Comparison of ENCODE assay signal across 35 cellular contexts in the genomic region with DNA sequence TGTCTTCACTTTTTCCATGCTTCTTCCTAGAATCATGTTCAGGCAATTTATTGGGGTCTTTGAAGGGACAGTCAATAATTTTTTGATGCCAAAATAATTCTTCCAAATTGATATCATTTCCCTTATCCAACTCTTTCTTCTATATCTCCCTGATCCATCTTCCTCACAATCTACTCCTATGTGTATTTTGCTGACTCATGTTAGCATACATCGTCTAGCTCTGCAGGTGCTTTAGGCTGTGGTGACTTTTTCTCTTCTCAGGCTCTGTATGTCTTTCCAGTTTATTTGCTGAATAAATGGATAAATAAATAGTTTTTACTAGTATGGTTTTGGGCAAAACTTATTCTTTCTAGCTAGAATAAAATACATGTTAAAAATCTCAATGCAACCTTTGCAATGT.
"Had no signal": no experiment of that assay in that cellular context is flagged by ENCODE, and none has a peak within 500 bp of the region (broad histone marks: within the 10 kb centered on the region; RNA-seq: fewer than 3 reads in every experiment).

No MANE protein-coding gene starts in this region.

- H3K36me3 Mint-ChIP-seq: activated CD8-positive, alpha-beta memory T cell treated with anti-CD3 and anti-CD28 coated beads, Interleukin-2, amount 10 ng/mL, durations not matched to agents 7 days and 5 days; activated naive CD4-positive, alpha-beta T cell treated with anti-CD3 and anti-CD28 coated beads, Interleukin-2, amount 50 U/mL, for 72 hours; stimulated activated memory B cell treated with anti-CD40 and anti-IgM and Interleukin-4, amounts not matched to agents 10 μg/mL and 1 μg/mL and 100 μg/mL, for 72 hours; type B pancreatic cell had no signal

- H3K4me1 ChIP-seq: esophagus squamous epithelium, prostate gland, uterus had no signal

- H3K27me3 ChIP-seq: esophagus squamous epithelium, neutrophil, ovary, sigmoid colon, uterus had no signal

- H3K36me3 ChIP-seq: esophagus squamous epithelium, neutrophil, ovary, prostate gland, sigmoid colon, uterus had no signal

- H3K4me3 Mint-ChIP-seq: activated CD4-positive, alpha-beta T cell treated with anti-CD3 and anti-CD28 coated beads for 36 hours; activated CD8-positive, alpha-beta memory T cell treated with anti-CD3 and anti-CD28 coated beads, Interleukin-2, amount 10 ng/mL, durations not matched to agents 7 days and 5 days; activated CD8-positive, alpha-beta T cell treated with anti-CD3 and anti-CD28 coated beads, Interleukin-2, amount 10 ng/mL, durations not matched to agents 7 days and 5 days; activated T-cell treated with anti-CD3 and anti-CD28 coated beads, Interleukin-2, amount 50 U/mL, for 72 hours; central memory CD8-positive, alpha-beta T cell; nephron progenitor cell; stimulated activated memory B cell treated with anti-CD40 and anti-IgM and Interleukin-4, amounts not matched to agents 10 μg/mL and 1 μg/mL and 100 μg/mL, for 72 hours; stimulated activated naive CD8-positive, alpha-beta T cell treated with anti-CD3 and anti-CD28 coated beads, Interleukin-15, amount 100 ng/mL, for 72 hours; T-helper 2 cell treated with Interferon-gamma antibody and Interleukin-4, amounts not matched to agents 5 μg/mL and 100 μg/mL, for 36 hours; type B pancreatic cell had no signal

- DNase-seq: activated CD4-positive, alpha-beta T cell treated with anti-CD3 and anti-CD28 coated beads for 36 hours; activated CD4-positive, CD25-positive, alpha-beta regulatory T cell; activated CD8-positive, alpha-beta memory T cell treated with anti-CD3 and anti-CD28 coated beads, Interleukin-2, amount 10 ng/mL, durations not matched to agents 7 days and 5 days; activated CD8-positive, alpha-beta T cell treated with anti-CD3 and anti-CD28 coated beads, Interleukin-2, amount 10 ng/mL, durations not matched to agents 7 days and 5 days; activated naive CD4-positive, alpha-beta T cell; activated T-cell treated with anti-CD3 and anti-CD28 coated beads for 4 hours; activated T-cell treated with anti-CD3 and anti-CD28 coated beads, Interleukin-2, amount 50 U/mL, for 72 hours; dermis blood vessel endothelial cell; effector CD4-positive, alpha-beta T cell; esophagus squamous epithelium; glutamatergic neuron; hippocampal formation; left cardiac atrium; left ventricle myocardium superior; nephron progenitor cell; ovary; retina; sigmoid colon; small intestine; stimulated activated CD4-positive, alpha-beta T cell treated with anti-CD3 and anti-CD28 coated beads, Interleukin-4, amount 100 ng/mL, for 24 hours; stimulated activated CD8-positive, alpha-beta memory T cell treated with anti-CD3 and anti-CD28 coated beads, Interleukin-4, amount 100 ng/mL, for 48 hours; stimulated activated naive CD8-positive, alpha-beta T cell treated with anti-CD3 and anti-CD28 coated beads, Interleukin-15, amount 100 ng/mL, for 72 hours; substantia nigra; uterus had no signal

- H3K4me1 Mint-ChIP-seq: activated CD4-positive, alpha-beta T cell treated with anti-CD3 and anti-CD28 coated beads for 36 hours; activated CD8-positive, alpha-beta memory T cell treated with anti-CD3 and anti-CD28 coated beads, Interleukin-2, amount 10 ng/mL, durations not matched to agents 7 days and 5 days; central memory CD8-positive, alpha-beta T cell; nephron progenitor cell; stimulated activated memory B cell treated with anti-CD40 and anti-IgM and Interleukin-4, amounts not matched to agents 10 μg/mL and 1 μg/mL and 100 μg/mL, for 72 hours; stimulated activated naive CD8-positive, alpha-beta T cell treated with anti-CD3 and anti-CD28 coated beads, Interleukin-15, amount 100 ng/mL, for 72 hours had no signal

- H3K9me3 ChIP-seq: esophagus squamous epithelium, neutrophil, ovary, prostate gland, sigmoid colon, uterus had no signal

- H3K27ac ChIP-seq: epithelial cell of prostate, esophagus squamous epithelium, neutrophil, ovary, prostate gland, sigmoid colon, uterus had no signal

- ATAC-seq: activated CD4-positive, alpha-beta T cell treated with anti-CD3 and anti-CD28 coated beads for 36 hours; activated CD8-positive, alpha-beta memory T cell treated with anti-CD3 and anti-CD28 coated beads, Interleukin-2, amount 10 ng/mL, durations not matched to agents 7 days and 5 days; activated CD8-positive, alpha-beta T cell treated with anti-CD3 and anti-CD28 coated beads, Interleukin-2, amount 10 ng/mL, durations not matched to agents 7 days and 5 days; activated naive CD4-positive, alpha-beta T cell treated with anti-CD3 and anti-CD28 coated beads, Interleukin-2, amount 50 U/mL, for 72 hours; activated T-cell treated with anti-CD3 and anti-CD28 coated beads, Interleukin-2, amount 50 U/mL, for 72 hours; left cardiac atrium; left ventricle myocardium superior; stimulated activated memory B cell treated with anti-CD40 and anti-IgM and Interleukin-4, amounts not matched to agents 10 μg/mL and 1 μg/mL and 100 μg/mL, for 72 hours; stimulated activated naive CD8-positive, alpha-beta T cell treated with anti-CD3 and anti-CD28 coated beads, Interleukin-15, amount 100 ng/mL, for 72 hours had no signal

- H3K9me3 Mint-ChIP-seq: nephron progenitor cell; stimulated activated memory B cell treated with anti-CD40 and anti-IgM and Interleukin-4, amounts not matched to agents 10 μg/mL and 1 μg/mL and 100 μg/mL, for 72 hours; stimulated activated naive CD8-positive, alpha-beta T cell treated with anti-CD3 and anti-CD28 coated beads, Interleukin-15, amount 100 ng/mL, for 72 hours; T-helper 2 cell treated with Interferon-gamma antibody and Interleukin-4, amounts not matched to agents 5 μg/mL and 100 μg/mL, for 36 hours had no signal

- FAIRE-seq: bronchial epithelial cell, colon, keratinocyte, small intestine had no signal

- H3K4me3 ChIP-seq: esophagus squamous epithelium, ovary, prostate gland, sigmoid colon, uterus had no signal

- H3K27me3 Mint-ChIP-seq: activated CD4-positive, alpha-beta T cell treated with anti-CD3 and anti-CD28 coated beads for 36 hours; activated CD8-positive, alpha-beta memory T cell treated with anti-CD3 and anti-CD28 coated beads, Interleukin-2, amount 10 ng/mL, durations not matched to agents 7 days and 5 days; central memory CD8-positive, alpha-beta T cell; stimulated activated memory B cell treated with anti-CD40 and anti-IgM and Interleukin-4, amounts not matched to agents 10 μg/mL and 1 μg/mL and 100 μg/mL, for 72 hours; stimulated activated naive CD8-positive, alpha-beta T cell treated with anti-CD3 and anti-CD28 coated beads, Interleukin-15, amount 100 ng/mL, for 72 hours; type B pancreatic cell had no signal

- H3K27ac Mint-ChIP-seq: activated CD4-positive, alpha-beta T cell treated with anti-CD3 and anti-CD28 coated beads for 36 hours; activated CD8-positive, alpha-beta memory T cell treated with anti-CD3 and anti-CD28 coated beads, Interleukin-2, amount 10 ng/mL, durations not matched to agents 7 days and 5 days; activated CD8-positive, alpha-beta T cell treated with anti-CD3 and anti-CD28 coated beads, Interleukin-2, amount 10 ng/mL, durations not matched to agents 7 days and 5 days; activated naive CD4-positive, alpha-beta T cell treated with anti-CD3 and anti-CD28 coated beads, Interleukin-2, amount 50 U/mL, for 72 hours; activated T-cell treated with anti-CD3 and anti-CD28 coated beads, Interleukin-2, amount 50 U/mL, for 72 hours; nephron progenitor cell; stimulated activated memory B cell treated with anti-CD40 and anti-IgM and Interleukin-4, amounts not matched to agents 10 μg/mL and 1 μg/mL and 100 μg/mL, for 72 hours; stimulated activated naive CD8-positive, alpha-beta T cell treated with anti-CD3 and anti-CD28 coated beads, Interleukin-15, amount 100 ng/mL, for 72 hours; T-helper 2 cell treated with Interferon-gamma antibody and Interleukin-4, amounts not matched to agents 5 μg/mL and 100 μg/mL, for 36 hours; type B pancreatic cell had no signal
